Comparison of ENCODE assay signal across 30 cellular contexts in genomic region chr2:241025639-241026038, GRCh38.
"Had no signal": no experiment of that assay in that cellular context is flagged by ENCODE, and none has a peak within 500 bp of the region (broad histone marks: within the 10 kb centered on the region; RNA-seq: fewer than 3 reads in every experiment).

No MANE protein-coding gene starts in this region.

- ATAC-seq: activated CD4-positive, CD25-positive, alpha-beta regulatory T cell treated with anti-CD3 and anti-CD28 coated beads, Interleukin-2, amount 50 U/mL, for 24 hours; effector memory CD8-positive, alpha-beta T cell; heart right ventricle; left lobe of liver; lower lobe of right lung; natural killer cell; right cardiac atrium had no signal

- H3K27ac Mint-ChIP-seq: activated CD4-positive, alpha-beta memory T cell treated with anti-CD3 and anti-CD28 coated beads for 36 hours; activated naive CD4-positive, alpha-beta T cell treated with anti-CD3 and anti-CD28 coated beads, Interleukin-2, amount 10 ng/mL, durations not matched to agents 7 days and 5 days; activated naive CD8-positive, alpha-beta T cell treated with anti-CD3 and anti-CD28 coated beads, Interleukin-2, amount 10 ng/mL, durations not matched to agents 7 days and 5 days; activated T-cell treated with anti-CD3 and anti-CD28 coated beads, Interleukin-2, amount 50 U/mL, for 24 hours; brain; effector memory CD8-positive, alpha-beta T cell; natural killer cell; stimulated activated naive CD8-positive, alpha-beta T cell treated with anti-CD3 and anti-CD28 coated beads, Interleukin-15, Interleukin-2, amounts not matched to agents 100 ng/mL and 50 ng/mL, for 24 hours; T-helper 1 cell treated with Interleukin-12 subunit alpha and Interleukin-12 subunit beta and Interleukin-4 antibody, amounts not matched to agents 30 μg/mL and 1 μg/mL, for 36 hours; type B pancreatic cell had no signal

- H3K27me3 ChIP-seq: ascending aorta, cardiac muscle cell, heart right ventricle, uterus had no signal

- H3K36me3 ChIP-seq: cardiac muscle cell, uterus had no signal

- H3K27ac ChIP-seq: ascending aorta, cardiac muscle cell, coronary artery, heart right ventricle, lower lobe of right lung, thoracic aorta, uterus, VCaP had no signal

- H3K4me1 Mint-ChIP-seq: activated naive CD4-positive, alpha-beta T cell treated with anti-CD3 and anti-CD28 coated beads, Interleukin-2, amount 10 ng/mL, durations not matched to agents 7 days and 5 days; activated naive CD8-positive, alpha-beta T cell treated with anti-CD3 and anti-CD28 coated beads, Interleukin-2, amount 10 ng/mL, durations not matched to agents 7 days and 5 days; brain; natural killer cell had no signal

- FAIRE-seq: TTC549 had no signal

- H3K4me1 ChIP-seq: ascending aorta, heart right ventricle, lower lobe of right lung, uterus had no signal

- DNase-seq: activated CD4-positive, alpha-beta memory T cell treated with anti-CD3 and anti-CD28 coated beads for 36 hours; activated CD4-positive, alpha-beta T cell treated with anti-CD3 and anti-CD28 coated beads for 48 hours; activated CD8-positive, alpha-beta memory T cell treated with anti-CD3 and anti-CD28 coated beads, Interleukin-2, amount 50 U/mL, for 48 hours; activated gamma-delta T cell; activated naive CD4-positive, alpha-beta T cell treated with anti-CD3 and anti-CD28 coated beads, Interleukin-2, amount 10 ng/mL, durations not matched to agents 7 days and 5 days; activated naive CD8-positive, alpha-beta T cell treated with anti-CD3 and anti-CD28 coated beads, Interleukin-2, amount 10 ng/mL, durations not matched to agents 7 days and 5 days; activated T-cell treated with anti-CD3 and anti-CD28 coated beads, Interleukin-2, amount 50 U/mL, for 24 hours; effector memory CD8-positive, alpha-beta T cell; erythroblast; foreskin melanocyte; heart right ventricle; lower lobe of right lung; mesenchymal stem cell; natural killer cell; right cardiac atrium; stimulated activated CD4-positive, alpha-beta T cell treated with anti-CD3 and anti-CD28 coated beads, Interleukin-4, amount 100 ng/mL, for 1 hour; T-helper 9 cell; uterus had no signal

- H3K4me3 ChIP-seq: ascending aorta, cardiac muscle cell, coronary artery, heart right ventricle, lower lobe of right lung, thoracic aorta, uterus had no signal

- H3K4me3 Mint-ChIP-seq: activated CD4-positive, alpha-beta memory T cell treated with anti-CD3 and anti-CD28 coated beads for 36 hours; activated naive CD4-positive, alpha-beta T cell treated with anti-CD3 and anti-CD28 coated beads, Interleukin-2, amount 10 ng/mL, durations not matched to agents 7 days and 5 days; activated naive CD8-positive, alpha-beta T cell treated with anti-CD3 and anti-CD28 coated beads, Interleukin-2, amount 10 ng/mL, durations not matched to agents 7 days and 5 days; activated T-cell treated with anti-CD3 and anti-CD28 coated beads, Interleukin-2, amount 50 U/mL, for 24 hours; brain; effector memory CD8-positive, alpha-beta T cell; natural killer cell; stimulated activated naive CD8-positive, alpha-beta T cell treated with anti-CD3 and anti-CD28 coated beads, Interleukin-15, Interleukin-2, amounts not matched to agents 100 ng/mL and 50 ng/mL, for 24 hours; T-helper 1 cell treated with Interleukin-12 subunit alpha and Interleukin-12 subunit beta and Interleukin-4 antibody, amounts not matched to agents 30 μg/mL and 1 μg/mL, for 36 hours; type B pancreatic cell had no signal
